ENCODE assay signal across 2 cellular contexts in genomic region chr4:156794863-156795262, GRCh38.
TF ChIP-seq lines count a peak whose summit lies in the region.

No MANE protein-coding gene starts in this region.

TF ChIP-seq in SK-N-SH treated with all-trans-retinoic acid at 6 μM for 48 hours, 23 proteins besides CTCF, POLR2A, EP300 and RAD21 (continued from another document):
- TF ChIP-seq POU6F1 (CRISPR knock-in tag; IDR thresholded peaks at IDR 0.05; ENCODE audit: borderline replicate concordance, low read depth) (no peak), ESRRG (CRISPR knock-in tag; IDR thresholded peaks at IDR 0.05) (no peak), ZNF70 (CRISPR knock-in tag; IDR thresholded peaks at IDR 0.05) (no peak), OSR1 (CRISPR knock-in tag; IDR thresholded peaks at IDR 0.05) (no peak), TOX (CRISPR knock-in tag; IDR thresholded peaks at IDR 0.05; ENCODE audit: borderline replicate concordance) (no peak), CSDC2 (CRISPR knock-in tag; IDR thresholded peaks at IDR 0.05) (no peak), ZFP3 (CRISPR knock-in tag; IDR thresholded peaks at IDR 0.05) (no peak), TSHZ2 (CRISPR knock-in tag; IDR thresholded peaks at IDR 0.05) (no peak), ZFP30 (CRISPR knock-in tag; IDR thresholded peaks at IDR 0.05) (no peak), GLIS3 (CRISPR knock-in tag; IDR thresholded peaks at IDR 0.05) (no peak), PPARA (CRISPR knock-in tag; IDR thresholded peaks at IDR 0.05; ENCODE audit: borderline replicate concordance) (no peak), ZC3H10 (CRISPR knock-in tag; IDR thresholded peaks at IDR 0.05) (no peak), SNAI2 (CRISPR knock-in tag; IDR thresholded peaks at IDR 0.05) (no peak)
- TF ChIP-seq, protein P1, sequence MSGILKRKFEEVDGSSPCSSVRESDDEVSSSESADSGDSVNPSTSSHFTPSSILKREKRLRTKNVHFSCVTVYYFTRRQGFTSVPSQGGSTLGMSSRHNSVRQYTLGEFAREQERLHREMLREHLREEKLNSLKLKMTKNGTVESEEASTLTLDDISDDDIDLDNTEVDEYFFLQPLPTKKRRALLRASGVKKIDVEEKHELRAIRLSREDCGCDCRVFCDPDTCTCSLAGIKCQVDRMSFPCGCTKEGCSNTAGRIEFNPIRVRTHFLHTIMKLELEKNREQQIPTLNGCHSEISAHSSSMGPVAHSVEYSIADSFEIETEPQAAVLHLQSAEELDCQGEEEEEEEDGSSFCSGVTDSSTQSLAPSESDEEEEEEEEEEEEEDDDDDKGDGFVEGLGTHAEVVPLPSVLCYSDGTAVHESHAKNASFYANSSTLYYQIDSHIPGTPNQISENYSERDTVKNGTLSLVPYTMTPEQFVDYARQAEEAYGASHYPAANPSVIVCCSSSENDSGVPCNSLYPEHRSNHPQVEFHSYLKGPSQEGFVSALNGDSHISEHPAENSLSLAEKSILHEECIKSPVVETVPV (CRISPR knock-in tag; IDR thresholded peaks at IDR 0.05), result no peak
- TF ChIP-seq, protein P2, sequence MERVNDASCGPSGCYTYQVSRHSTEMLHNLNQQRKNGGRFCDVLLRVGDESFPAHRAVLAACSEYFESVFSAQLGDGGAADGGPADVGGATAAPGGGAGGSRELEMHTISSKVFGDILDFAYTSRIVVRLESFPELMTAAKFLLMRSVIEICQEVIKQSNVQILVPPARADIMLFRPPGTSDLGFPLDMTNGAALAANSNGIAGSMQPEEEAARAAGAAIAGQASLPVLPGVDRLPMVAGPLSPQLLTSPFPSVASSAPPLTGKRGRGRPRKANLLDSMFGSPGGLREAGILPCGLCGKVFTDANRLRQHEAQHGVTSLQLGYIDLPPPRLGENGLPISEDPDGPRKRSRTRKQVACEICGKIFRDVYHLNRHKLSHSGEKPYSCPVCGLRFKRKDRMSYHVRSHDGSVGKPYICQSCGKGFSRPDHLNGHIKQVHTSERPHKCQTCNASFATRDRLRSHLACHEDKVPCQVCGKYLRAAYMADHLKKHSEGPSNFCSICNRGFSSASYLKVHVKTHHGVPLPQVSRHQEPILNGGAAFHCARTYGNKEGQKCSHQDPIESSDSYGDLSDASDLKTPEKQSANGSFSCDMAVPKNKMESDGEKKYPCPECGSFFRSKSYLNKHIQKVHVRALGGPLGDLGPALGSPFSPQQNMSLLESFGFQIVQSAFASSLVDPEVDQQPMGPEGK (CRISPR knock-in tag; IDR thresholded peaks at IDR 0.05; ENCODE audit: borderline replicate concordance), result no peak

TF ChIP-seq in SK-N-SH, 30 proteins besides CTCF, POLR2A, EP300 and RAD21 (continued from another document):
- TF ChIP-seq, protein P3, sequence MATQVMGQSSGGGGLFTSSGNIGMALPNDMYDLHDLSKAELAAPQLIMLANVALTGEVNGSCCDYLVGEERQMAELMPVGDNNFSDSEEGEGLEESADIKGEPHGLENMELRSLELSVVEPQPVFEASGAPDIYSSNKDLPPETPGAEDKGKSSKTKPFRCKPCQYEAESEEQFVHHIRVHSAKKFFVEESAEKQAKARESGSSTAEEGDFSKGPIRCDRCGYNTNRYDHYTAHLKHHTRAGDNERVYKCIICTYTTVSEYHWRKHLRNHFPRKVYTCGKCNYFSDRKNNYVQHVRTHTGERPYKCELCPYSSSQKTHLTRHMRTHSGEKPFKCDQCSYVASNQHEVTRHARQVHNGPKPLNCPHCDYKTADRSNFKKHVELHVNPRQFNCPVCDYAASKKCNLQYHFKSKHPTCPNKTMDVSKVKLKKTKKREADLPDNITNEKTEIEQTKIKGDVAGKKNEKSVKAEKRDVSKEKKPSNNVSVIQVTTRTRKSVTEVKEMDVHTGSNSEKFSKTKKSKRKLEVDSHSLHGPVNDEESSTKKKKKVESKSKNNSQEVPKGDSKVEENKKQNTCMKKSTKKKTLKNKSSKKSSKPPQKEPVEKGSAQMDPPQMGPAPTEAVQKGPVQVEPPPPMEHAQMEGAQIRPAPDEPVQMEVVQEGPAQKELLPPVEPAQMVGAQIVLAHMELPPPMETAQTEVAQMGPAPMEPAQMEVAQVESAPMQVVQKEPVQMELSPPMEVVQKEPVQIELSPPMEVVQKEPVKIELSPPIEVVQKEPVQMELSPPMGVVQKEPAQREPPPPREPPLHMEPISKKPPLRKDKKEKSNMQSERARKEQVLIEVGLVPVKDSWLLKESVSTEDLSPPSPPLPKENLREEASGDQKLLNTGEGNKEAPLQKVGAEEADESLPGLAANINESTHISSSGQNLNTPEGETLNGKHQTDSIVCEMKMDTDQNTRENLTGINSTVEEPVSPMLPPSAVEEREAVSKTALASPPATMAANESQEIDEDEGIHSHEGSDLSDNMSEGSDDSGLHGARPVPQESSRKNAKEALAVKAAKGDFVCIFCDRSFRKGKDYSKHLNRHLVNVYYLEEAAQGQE (IDR thresholded peaks at IDR 0.05; ENCODE audit: low read depth, low read length), result no peak
- TF ChIP-seq MEF2A (IDR thresholded peaks at IDR 0.05; ENCODE audit: borderline replicate concordance, low read depth) (no peak), RXRA (IDR thresholded peaks at IDR 0.05; ENCODE audit: borderline replicate concordance, low read depth) (no peak), JUND (IDR thresholded peaks at IDR 0.05) (no peak)
